ENCODE assay signal across 8 cellular contexts in the genomic region with DNA sequence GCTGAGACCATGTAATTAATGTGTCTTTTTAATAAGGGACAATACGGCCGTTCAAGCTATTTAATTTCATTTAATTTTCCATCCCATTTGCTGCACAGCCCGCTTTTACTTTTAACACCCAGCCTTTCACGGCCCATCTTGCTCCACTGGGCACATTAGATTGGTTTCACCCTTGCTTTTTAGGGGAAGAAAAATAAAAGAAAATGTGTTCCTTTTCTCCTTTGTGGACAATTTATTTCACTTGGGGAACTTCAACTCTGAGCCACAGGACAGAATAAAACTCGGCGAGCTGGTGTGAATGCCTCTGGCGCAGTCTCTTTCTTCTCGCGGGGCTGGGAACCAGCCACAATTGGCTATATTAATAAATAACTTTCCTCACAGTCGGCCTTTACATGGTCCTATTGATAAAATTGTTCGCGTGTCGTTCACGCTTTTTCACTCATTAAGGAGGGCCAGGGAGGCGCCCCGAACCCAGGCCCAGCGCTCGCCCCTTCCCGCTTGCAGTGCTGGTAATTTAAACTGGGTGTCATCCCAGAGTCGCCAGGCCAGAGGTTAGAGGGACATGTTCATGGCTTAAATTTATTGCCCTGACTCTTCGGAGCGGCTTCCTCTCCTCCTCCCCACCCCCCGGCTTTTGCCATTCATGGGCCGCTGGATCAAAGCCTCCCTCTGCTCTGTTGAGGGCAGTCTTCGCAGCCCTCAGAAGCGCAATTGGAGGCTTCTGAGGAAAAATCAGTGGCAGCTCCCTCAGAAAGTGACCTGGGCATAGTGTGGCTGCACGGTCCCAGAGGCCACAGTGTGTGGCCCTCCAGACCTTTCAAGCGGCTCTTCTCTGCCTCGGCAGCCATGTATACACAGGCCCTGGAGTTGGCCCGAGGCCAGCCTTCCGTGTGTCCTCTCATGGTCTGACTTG. TPM values are rescaled to one million over a fixed set of nuclear protein-coding genes. Genes with fewer than 3 reads are reported as not detected.
DNase-seq lines count a peak whose midpoint lies in the region; ATAC-seq and TF ChIP-seq lines count a peak whose summit lies in the region.

No MANE protein-coding gene starts in this region.

- DNase-seq in breast epithelium (ENCODE audit: low spot score in 2 of 2), result no peak
- no peak for DNase-seq in MCF 10A (ENCODE audit: unreplicated experiment)
- DNase-seq in activated T-helper 2 cell treated with anti-CD3 and anti-CD28 coated beads, Interferon-gamma antibody, Interleukin-2, Interleukin-4, amounts not matched to agents 10 μg/mL and 5 μg/mL and 100 μg/mL, durations not matched to agents 14 hours and 24 hours and 36 hours (ENCODE audit: low spot score), result no peak
- DNase-seq in right lobe of liver, result no peak
- DNase-seq in LoVo (ENCODE audit: low spot score), result no peak
- no peak for DNase-seq in NCI-H187 treated with DMSO at 0.1 percent for 48 hours (lab: John Stamatoyannopoulos, UW)

- CTCF ChIA-PET in MCF 10A (lab: Yijun Ruan, JAX), result no interaction called here

- peaks cover 77% of the 10 kb centered on the region for H3K27me3 Mint-ChIP-seq in MCF 10A (ENCODE audit: insufficient read depth, unreplicated experiment)
- peaks cover 87% of the 10 kb centered on the region for H3K27me3 Mint-ChIP-seq in activated T-helper 2 cell treated with anti-CD3 and anti-CD28 coated beads, Interferon-gamma antibody, Interleukin-2, Interleukin-4, amounts not matched to agents 10 μg/mL and 5 μg/mL and 100 μg/mL, durations not matched to agents 14 hours and 24 hours and 36 hours (ENCODE audit: low read depth)

- no peaks in the 10 kb centered on the region for H3K36me3 Mint-ChIP-seq in MCF 10A (ENCODE audit: insufficient read depth, unreplicated experiment)
- no peaks in the 10 kb centered on the region for H3K36me3 Mint-ChIP-seq in activated T-helper 2 cell treated with anti-CD3 and anti-CD28 coated beads, Interferon-gamma antibody, Interleukin-2, Interleukin-4, amounts not matched to agents 10 μg/mL and 5 μg/mL and 100 μg/mL, durations not matched to agents 14 hours and 24 hours and 36 hours (ENCODE audit: low read depth)

- no peak for TF ChIP-seq CTCF in breast epithelium (IDR thresholded peaks at IDR 0.05)
- no peak for TF ChIP-seq CTCF in MCF 10A (IDR thresholded peaks at IDR 0.05; ENCODE audit: unreplicated experiment)
- no peak for TF ChIP-seq CTCF in right lobe of liver (IDR thresholded peaks at IDR 0.05)

- H3K27me3 ChIP-seq in breast epithelium, result peaks cover 14 to 96% of the 10 kb centered on the region in 2 donors
- H3K27me3 ChIP-seq in right lobe of liver, result peaks cover 0 to 69% of the 10 kb centered on the region in 2 donors
- H3K27me3 ChIP-seq in thymus (ENCODE audit: control insufficient read depth, insufficient read depth), result peaks cover 80% of the 10 kb centered on the region

- H3K27ac ChIP-seq in breast epithelium (no peak overlapping the region), right lobe of liver (no peak overlapping the region), thymus (ENCODE audit: low read depth) (no peak overlapping the region)

- H3K4me1 ChIP-seq in breast epithelium (peaks cover 0 to 16% of the 10 kb centered on the region in 2 donors), right lobe of liver (peaks cover 0 to 22% (median 5%) of the 10 kb centered on the region in 4 donors), thymus (ENCODE audit: control insufficient read depth, insufficient read depth, low read length) (peaks cover 9% of the 10 kb centered on the region)

- 3% methylated on average over 19 of the region's 31 CpGs for WGBS in right lobe of liver (ENCODE audit: insufficient coverage, low coverage, low lambda C conversion rate, missing lambda C conversion rate)
- 16% methylated on average over 31 of the region's 31 CpGs for WGBS in thymus

- no peaks in the 10 kb centered on the region for H3K9me3 Mint-ChIP-seq in MCF 10A (ENCODE audit: unreplicated experiment)
- no peaks in the 10 kb centered on the region for H3K9me3 Mint-ChIP-seq in activated T-helper 2 cell treated with anti-CD3 and anti-CD28 coated beads, Interferon-gamma antibody, Interleukin-2, Interleukin-4, amounts not matched to agents 10 μg/mL and 5 μg/mL and 100 μg/mL, durations not matched to agents 14 hours and 24 hours and 36 hours

- H3K36me3 ChIP-seq in breast epithelium, result no peaks in the 10 kb centered on the region
- no peaks in the 10 kb centered on the region for H3K36me3 ChIP-seq in right lobe of liver
- no peaks in the 10 kb centered on the region for H3K36me3 ChIP-seq in thymus (ENCODE audit: control insufficient read depth, insufficient read depth)

- H3K4me3 Mint-ChIP-seq in MCF 10A (ENCODE audit: unreplicated experiment), result no peak overlapping the region
- peak overlapping the region; percentile 8 for H3K4me3 Mint-ChIP-seq in activated T-helper 2 cell treated with anti-CD3 and anti-CD28 coated beads, Interferon-gamma antibody, Interleukin-2, Interleukin-4, amounts not matched to agents 10 μg/mL and 5 μg/mL and 100 μg/mL, durations not matched to agents 14 hours and 24 hours and 36 hours (ENCODE audit: low read depth)

- peak overlapping the region; percentile 32 to 68 (median 34) for H3K4me3 ChIP-seq in breast epithelium
- H3K4me3 ChIP-seq in right lobe of liver, result peak overlapping the region in 2 of 3 donors; percentile 30 to 33
- H3K4me3 ChIP-seq in thymus (ENCODE audit: low read length), result peak overlapping the region; percentile 33

- POLR2A ChIA-PET in MCF 10A (lab: Yijun Ruan, JAX), result no interaction called here

- ATAC-seq in right lobe of liver, result no peak
- no peak for ATAC-seq in GM21723 (IDR thresholded peaks at IDR 0.05; ENCODE audit: unreplicated experiment)

- TF ChIP-seq POLR2A in breast epithelium (IDR thresholded peaks at IDR 0.05) (no peak), right lobe of liver (IDR thresholded peaks at IDR 0.05) (no peak)

- no TSS peak for BruUV-seq in MCF 10A (replicated peaks; lab: Mats Ljungman, UMichigan)

- H3K9me3 ChIP-seq in breast epithelium (no peaks in the 10 kb centered on the region), right lobe of liver (no peaks in the 10 kb centered on the region), thymus (ENCODE audit: control insufficient read depth) (no peaks in the 10 kb centered on the region)

- H3K27ac Mint-ChIP-seq in MCF 10A (ENCODE audit: low read depth, unreplicated experiment), result no peak overlapping the region
- peak overlapping the region; percentile 17 for H3K27ac Mint-ChIP-seq in activated T-helper 2 cell treated with anti-CD3 and anti-CD28 coated beads, Interferon-gamma antibody, Interleukin-2, Interleukin-4, amounts not matched to agents 10 μg/mL and 5 μg/mL and 100 μg/mL, durations not matched to agents 14 hours and 24 hours and 36 hours

- intact Hi-C loops in breast epithelium (cut with DNase I; ENCODE audit: low total_unique reads), result no loop called here
- intact Hi-C loops in MCF 10A (cut with micrococcal nuclease), result no loop called here
- intact Hi-C loops in activated T-helper 2 cell treated with anti-CD3 and anti-CD28 coated beads, Interferon-gamma antibody, Interleukin-2, Interleukin-4, amounts not matched to agents 10 μg/mL and 5 μg/mL and 100 μg/mL, durations not matched to agents 14 hours and 24 hours and 36 hours (cut with micrococcal nuclease), result loop anchor here (2.0 to 5.0 kb wide), 2 partner anchors 137 to 862 kb away; no protein-coding TSS in a partner anchor
- intact Hi-C loops in right lobe of liver (cut with DNase I), result no loop called here

- no peaks in the 10 kb centered on the region for H3K4me1 Mint-ChIP-seq in MCF 10A (ENCODE audit: insufficient read depth, unreplicated experiment)
- H3K4me1 Mint-ChIP-seq in activated T-helper 2 cell treated with anti-CD3 and anti-CD28 coated beads, Interferon-gamma antibody, Interleukin-2, Interleukin-4, amounts not matched to agents 10 μg/mL and 5 μg/mL and 100 μg/mL, durations not matched to agents 14 hours and 24 hours and 36 hours (ENCODE audit: low read depth), result peaks cover 23% of the 10 kb centered on the region

RNA-seq across cellular contexts. Expression of a gene that starts 2.2 kb away (rescaled TPM):
- total RNA-seq in breast epithelium (not detected), MCF 10A (2022) (not detected in 2 replicates), right lobe of liver (not detected)
- total RNA-seq in activated T-helper 2 cell treated with anti-CD3 and anti-CD28 coated beads, Interferon-gamma antibody, Interleukin-2, Interleukin-4, amounts not matched to agents 10 μg/mL and 5 μg/mL and 100 μg/mL, durations not matched to agents 14 hours and 24 hours and 36 hours, result not detected in 2 replicates
- under 0.01 TPM for polyA plus RNA-seq in thymus

RNA-seq across cellular contexts. Expression of a gene that starts 36.0 kb away (rescaled TPM):
- total RNA-seq in breast epithelium (10 to 100 TPM; 59.3 to 79.8 (median 63.0) TPM), MCF 10A (2022) (54.0 and 76.5 TPM in 2 replicates), right lobe of liver (10 to 100 TPM; 30.8 to 45.5 (median 36.0) TPM)
- 49.2 and 52.1 TPM in 2 replicates for total RNA-seq in activated T-helper 2 cell treated with anti-CD3 and anti-CD28 coated beads, Interferon-gamma antibody, Interleukin-2, Interleukin-4, amounts not matched to agents 10 μg/mL and 5 μg/mL and 100 μg/mL, durations not matched to agents 14 hours and 24 hours and 36 hours
- 61.2 TPM for polyA plus RNA-seq in thymus
